Comparison of ENCODE assay signal across 8 cellular contexts in the genomic region with DNA sequence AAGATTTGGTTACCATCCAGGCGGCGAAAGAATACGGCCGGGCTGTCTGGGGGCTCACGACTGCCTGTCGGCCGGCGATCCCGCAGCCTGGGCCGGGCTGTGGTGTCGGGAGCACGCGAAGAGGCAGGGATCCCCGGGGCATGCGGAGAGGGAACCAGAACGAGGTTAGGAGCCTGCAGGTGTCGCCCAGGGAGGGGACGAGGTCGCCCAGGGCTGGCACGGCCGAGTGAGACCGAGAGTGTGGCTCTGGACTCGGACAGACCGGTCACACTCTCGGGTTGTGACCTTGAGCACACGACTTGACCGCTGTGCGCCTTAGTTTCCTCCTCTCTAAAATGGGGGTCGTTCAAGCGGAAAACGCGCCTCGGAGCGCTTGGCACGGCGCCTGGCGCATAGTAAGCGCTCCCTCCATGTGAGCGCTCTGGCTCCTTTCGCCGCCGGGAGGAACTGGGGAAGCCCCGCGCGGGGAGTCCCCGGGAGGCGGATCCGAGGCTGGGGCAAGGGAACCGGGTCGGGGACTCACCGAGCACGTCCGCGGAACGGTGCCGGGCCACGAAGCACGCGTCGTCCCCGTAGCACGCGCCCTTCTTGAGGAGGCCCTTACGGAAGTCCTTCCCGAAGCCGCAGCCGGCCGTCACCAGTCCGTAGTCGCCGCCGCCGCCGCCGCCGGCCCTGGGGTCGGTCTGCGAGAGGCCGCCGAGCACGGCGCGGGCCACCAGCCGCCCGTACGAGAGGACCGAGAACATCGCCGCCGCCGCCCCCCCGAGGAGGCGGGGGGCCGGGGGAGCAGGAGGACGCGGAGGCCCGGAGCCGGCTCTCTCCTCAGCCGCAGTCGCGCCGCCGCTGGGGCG. TPM values are rescaled to one million over a fixed set of nuclear protein-coding genes. Genes with fewer than 3 reads are reported as not detected.
DNase-seq lines count a peak whose midpoint lies in the region; ATAC-seq and TF ChIP-seq lines count a peak whose summit lies in the region.

No MANE protein-coding gene starts in this region.

- CTCF ChIA-PET in HEK293 (lab: Yijun Ruan, JAX): interaction anchor here (0.8 kb wide), 1 partner anchor 19 kb away, joined by 3 read pairs; no protein-coding TSS in a partner anchor

- H3K9me3 Mint-ChIP-seq in endodermal cell: no peaks in the 10 kb centered on the region

- H3K4me1 ChIP-seq in HEK293 (ENCODE audit: control insufficient read depth, insufficient read depth, low read length): peaks cover 14% of the 10 kb centered on the region
- H3K4me1 ChIP-seq in endodermal cell (ENCODE audit: control insufficient read depth, insufficient read depth, low read length): peaks cover 10% of the 10 kb centered on the region
- peaks cover 40% of the 10 kb centered on the region for H3K4me1 ChIP-seq in mucosa of descending colon (ENCODE audit: low read depth)

- 0 to 1% methylated on average over 21 to 104 of the region's 104 CpGs for WGBS in endodermal cell (ENCODE audit: insufficient coverage in 1 of 2, insufficient read length in 1 of 2), 2 experiments

- ATAC-seq in mucosa of descending colon: peak; percentile 56

- intact Hi-C loops in mucosa of descending colon (cut with DNase I, micrococcal nuclease): no loop called here

- peak; percentile 61; the same call in 1 of the 2 replicates for TF ChIP-seq CTCF in HEK293 (tag by site-specific recombination; IDR thresholded peaks at IDR 0.05)
- no peak for TF ChIP-seq CTCF in endodermal cell (conservative IDR thresholded peaks at IDR 0.05)
- TF ChIP-seq CTCF in mucosa of descending colon (IDR thresholded peaks at IDR 0.05): no peak

- H3K4me1 Mint-ChIP-seq in endodermal cell: peaks cover 36% of the 10 kb centered on the region

- H3K27me3 ChIP-seq in endodermal cell (ENCODE audit: control insufficient read depth, insufficient read depth, low read length, poor library complexity, severe bottlenecking): no peaks in the 10 kb centered on the region

- no peaks in the 10 kb centered on the region for H3K36me3 Mint-ChIP-seq in endodermal cell (ENCODE audit: low read depth)

- peak overlapping the region; percentile 80 for H3K27ac ChIP-seq in HEK293 (ENCODE audit: extremely low read depth, low read depth, low read length)
- no peak overlapping the region for H3K27ac ChIP-seq in endodermal cell (ENCODE audit: low read depth, low read length)

- peak overlapping the region; percentile 87 for H3K4me3 ChIP-seq in HEK293 (ENCODE audit: low read depth, low read length)
- H3K4me3 ChIP-seq in endodermal cell (ENCODE audit: low read length): peak overlapping the region; percentile 90
- peak overlapping the region; percentile 87 for H3K4me3 ChIP-seq in mucosa of descending colon

- DNase-seq in NCI-H1694 treated with DMSO at 0.1 percent for 48 hours (lab: John Stamatoyannopoulos, UW) (peak; percentile 27), NCI-H1694 (lab: John Stamatoyannopoulos, UW) (no peak), NCI-H1105 treated with DMSO at 0.1 percent for 48 hours (lab: John Stamatoyannopoulos, UW) (peak; percentile 56), endodermal cell (peak; percentile 83), mucosa of descending colon (peak; percentile 72 to 87 (median 83))
- DNase-seq in activated CD8-positive, alpha-beta memory T cell treated with anti-CD3 and anti-CD28 coated beads for 48 hours (ENCODE audit: low read depth in 2 of 3, low spot score in 2 of 3): peak; percentile 36 to 58 (median 57)
- peak; percentile 57 to 66 for DNase-seq in stimulated activated CD8-positive, alpha-beta memory T cell treated with anti-CD3 and anti-CD28 coated beads, Interleukin-2, amount 100 ng/mL, for 1 hour (ENCODE audit: low read depth in 2 of 2)

- H3K4me3 Mint-ChIP-seq in endodermal cell: peak overlapping the region; percentile 78

- peak overlapping the region; percentile 71 for H3K9ac ChIP-seq in endodermal cell (ENCODE audit: extremely low read depth, low read length, poor library complexity, severe bottlenecking)

- H3K9me3 ChIP-seq in HEK293 (ENCODE audit: control insufficient read depth, insufficient read depth, low read depth, low read length) (no peaks in the 10 kb centered on the region), endodermal cell (ENCODE audit: control insufficient read depth, low read length) (no peaks in the 10 kb centered on the region), mucosa of descending colon (no peaks in the 10 kb centered on the region)

- no peaks in the 10 kb centered on the region; a peak in 1 of 3 replicates for H3K36me3 ChIP-seq in HEK293 (ENCODE audit: control insufficient read depth in 2 of 2, insufficient read depth in 1 of 2, low read length in 2 of 2)
- H3K36me3 ChIP-seq in endodermal cell (ENCODE audit: control insufficient read depth, insufficient read depth, low read length): no peaks in the 10 kb centered on the region
- no peaks in the 10 kb centered on the region for H3K36me3 ChIP-seq in mucosa of descending colon (ENCODE audit: low read depth)

- H3K27me3 Mint-ChIP-seq in endodermal cell (ENCODE audit: insufficient read depth): no peaks in the 10 kb centered on the region

- POLR2A ChIA-PET in HEK293 (lab: Yijun Ruan, JAX): interaction anchor here (1.7 kb wide), 1 partner anchor 114 kb away, joined by 4 read pairs; a partner anchor contains a TSS

- H3K27ac Mint-ChIP-seq in endodermal cell: peak overlapping the region; percentile 70

TF ChIP-seq in HEK293, 187 proteins besides CTCF, POLR2A, EP300 and RAD21 (continues in another document):
- TF ChIP-seq, protein P1, sequence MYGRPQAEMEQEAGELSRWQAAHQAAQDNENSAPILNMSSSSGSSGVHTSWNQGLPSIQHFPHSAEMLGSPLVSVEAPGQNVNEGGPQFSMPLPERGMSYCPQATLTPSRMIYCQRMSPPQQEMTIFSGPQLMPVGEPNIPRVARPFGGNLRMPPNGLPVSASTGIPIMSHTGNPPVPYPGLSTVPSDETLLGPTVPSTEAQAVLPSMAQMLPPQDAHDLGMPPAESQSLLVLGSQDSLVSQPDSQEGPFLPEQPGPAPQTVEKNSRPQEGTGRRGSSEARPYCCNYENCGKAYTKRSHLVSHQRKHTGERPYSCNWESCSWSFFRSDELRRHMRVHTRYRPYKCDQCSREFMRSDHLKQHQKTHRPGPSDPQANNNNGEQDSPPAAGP (tag by site-specific recombination; IDR thresholded peaks at IDR 0.05): no peak
- no peak for TF ChIP-seq ZNF596 (tag by site-specific recombination; IDR thresholded peaks at IDR 0.05)
- no peak for TF ChIP-seq ZNF677 (tag by site-specific recombination; IDR thresholded peaks at IDR 0.05)
- TF ChIP-seq ZNF830 (tag by site-specific recombination; IDR thresholded peaks at IDR 0.05; ENCODE audit: low read depth): no peak
- TF ChIP-seq, protein P2, sequence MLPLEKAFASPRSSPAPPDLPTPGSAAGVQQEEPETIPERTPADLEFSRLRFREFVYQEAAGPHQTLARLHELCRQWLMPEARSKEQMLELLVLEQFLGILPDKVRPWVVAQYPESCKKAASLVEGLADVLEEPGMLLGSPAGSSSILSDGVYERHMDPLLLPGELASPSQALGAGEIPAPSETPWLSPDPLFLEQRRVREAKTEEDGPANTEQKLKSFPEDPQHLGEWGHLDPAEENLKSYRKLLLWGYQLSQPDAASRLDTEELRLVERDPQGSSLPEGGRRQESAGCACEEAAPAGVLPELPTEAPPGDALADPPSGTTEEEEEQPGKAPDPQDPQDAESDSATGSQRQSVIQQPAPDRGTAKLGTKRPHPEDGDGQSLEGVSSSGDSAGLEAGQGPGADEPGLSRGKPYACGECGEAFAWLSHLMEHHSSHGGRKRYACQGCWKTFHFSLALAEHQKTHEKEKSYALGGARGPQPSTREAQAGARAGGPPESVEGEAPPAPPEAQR (tag by site-specific recombination; IDR thresholded peaks at IDR 0.05): no peak
- TF ChIP-seq, protein P3, sequence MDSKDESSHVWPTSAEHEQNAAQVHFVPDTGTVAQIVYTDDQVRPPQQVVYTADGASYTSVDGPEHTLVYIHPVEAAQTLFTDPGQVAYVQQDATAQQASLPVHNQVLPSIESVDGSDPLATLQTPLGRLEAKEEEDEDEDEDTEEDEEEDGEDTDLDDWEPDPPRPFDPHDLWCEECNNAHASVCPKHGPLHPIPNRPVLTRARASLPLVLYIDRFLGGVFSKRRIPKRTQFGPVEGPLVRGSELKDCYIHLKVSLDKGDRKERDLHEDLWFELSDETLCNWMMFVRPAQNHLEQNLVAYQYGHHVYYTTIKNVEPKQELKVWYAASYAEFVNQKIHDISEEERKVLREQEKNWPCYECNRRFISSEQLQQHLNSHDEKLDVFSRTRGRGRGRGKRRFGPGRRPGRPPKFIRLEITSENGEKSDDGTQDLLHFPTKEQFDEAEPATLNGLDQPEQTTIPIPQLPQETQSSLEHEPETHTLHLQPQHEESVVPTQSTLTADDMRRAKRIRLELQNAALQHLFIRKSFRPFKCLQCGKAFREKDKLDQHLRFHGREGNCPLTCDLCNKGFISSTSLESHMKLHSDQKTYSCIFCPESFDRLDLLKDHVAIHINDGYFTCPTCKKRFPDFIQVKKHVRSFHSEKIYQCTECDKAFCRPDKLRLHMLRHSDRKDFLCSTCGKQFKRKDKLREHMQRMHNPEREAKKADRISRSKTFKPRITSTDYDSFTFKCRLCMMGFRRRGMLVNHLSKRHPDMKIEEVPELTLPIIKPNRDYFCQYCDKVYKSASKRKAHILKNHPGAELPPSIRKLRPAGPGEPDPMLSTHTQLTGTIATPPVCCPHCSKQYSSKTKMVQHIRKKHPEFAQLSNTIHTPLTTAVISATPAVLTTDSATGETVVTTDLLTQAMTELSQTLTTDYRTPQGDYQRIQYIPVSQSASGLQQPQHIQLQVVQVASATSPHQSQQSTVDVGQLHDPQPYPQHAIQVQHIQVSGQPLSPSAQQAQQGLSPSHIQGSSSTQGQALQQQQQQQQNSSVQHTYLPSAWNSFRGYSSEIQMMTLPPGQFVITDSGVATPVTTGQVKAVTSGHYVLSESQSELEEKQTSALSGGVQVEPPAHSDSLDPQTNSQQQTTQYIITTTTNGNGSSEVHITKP (tag by site-specific recombination; IDR thresholded peaks at IDR 0.05): 0 out of 2 replicates have a peak, but pooled peaks have one; percentile 66
- TF ChIP-seq, protein P4, sequence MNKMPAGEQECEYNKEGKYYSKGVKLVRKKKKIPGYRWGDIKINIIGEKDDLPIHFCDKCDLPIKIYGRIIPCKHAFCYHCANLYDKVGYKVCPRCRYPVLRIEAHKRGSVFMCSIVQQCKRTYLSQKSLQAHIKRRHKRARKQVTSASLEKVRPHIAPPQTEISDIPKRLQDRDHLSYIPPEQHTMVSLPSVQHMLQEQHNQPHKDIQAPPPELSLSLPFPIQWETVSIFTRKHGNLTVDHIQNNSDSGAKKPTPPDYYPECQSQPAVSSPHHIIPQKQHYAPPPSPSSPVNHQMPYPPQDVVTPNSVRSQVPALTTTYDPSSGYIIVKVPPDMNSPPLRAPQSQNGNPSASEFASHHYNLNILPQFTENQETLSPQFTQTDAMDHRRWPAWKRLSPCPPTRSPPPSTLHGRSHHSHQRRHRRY (tag by site-specific recombination; IDR thresholded peaks at IDR 0.05): no peak

RNA-seq across cellular contexts. Expression of a gene that starts 0.6 kb away (rescaled TPM):
- total RNA-seq in endodermal cell: 10 to 100 TPM; 15.2 TPM
- 11.9 TPM for polyA plus RNA-seq in endodermal cell (2013, experiment 1 of 2)
- polyA plus RNA-seq in endodermal cell (2013, experiment 2 of 2): 11.4 TPM
- total RNA-seq in mucosa of descending colon: 10 to 100 TPM; 32.2 to 34.8 (median 32.8) TPM

RNA-seq across cellular contexts. Expression of a gene that starts 31.4 kb away (rescaled TPM):
- 10 to 100 TPM; 29.5 to 44.9 TPM for total RNA-seq in endodermal cell
- polyA plus RNA-seq in endodermal cell (2013, experiment 1 of 2): 41.6 TPM
- 30.6 TPM for polyA plus RNA-seq in endodermal cell (2013, experiment 2 of 2)
- 10 to 100 TPM in 1 of 3 donors, 1 to 10 TPM in 2; 7.2 to 23.7 (median 8.2) TPM for total RNA-seq in mucosa of descending colon
